29 cellular contexts compared by ENCODE assay signal in genomic region chr2:112332123-112332696, GRCh38.
"Had no signal": no experiment of that assay in that cellular context is flagged by ENCODE, and none has a peak within 500 bp of the region (broad histone marks: within the 10 kb centered on the region; RNA-seq: fewer than 3 reads in every experiment).

No MANE protein-coding gene starts in this region.

- H3K27me3 Mint-ChIP-seq: naive B cell; stimulated activated naive CD8-positive, alpha-beta T cell treated with anti-CD3 and anti-CD28 coated beads, Interleukin-15, Interleukin-2, amounts not matched to agents 100 ng/mL and 50 ng/mL, for 24 hours had no signal

- H3K4me1 Mint-ChIP-seq: mesothelial cell of epicardium; naive B cell; natural killer cell; nephron progenitor cell; neural progenitor cell; stimulated activated effector memory CD8-positive, alpha-beta T cell treated with anti-CD3 and anti-CD28 coated beads, Interleukin-12 subunit alpha, Interleukin-12 subunit beta, amount 100 ng/mL, for 72 hours had no signal

- H3K9me3 ChIP-seq: lower lobe of right lung, neutrophil, right atrium auricular region, spleen, suprapubic skin, thoracic aorta, tibial artery, upper lobe of right lung had no signal

- H3K9me3 Mint-ChIP-seq: natural killer cell; stimulated activated effector memory CD8-positive, alpha-beta T cell treated with anti-CD3 and anti-CD28 coated beads, Interleukin-12 subunit alpha, Interleukin-12 subunit beta, amount 100 ng/mL, for 72 hours; stimulated activated naive CD8-positive, alpha-beta T cell treated with anti-CD3 and anti-CD28 coated beads, Interleukin-15, Interleukin-2, amounts not matched to agents 100 ng/mL and 50 ng/mL, for 24 hours had no signal

- H3K4me2 ChIP-seq: hepatocyte, neural progenitor cell had no signal

- H3K27me3 ChIP-seq: heart right ventricle, hepatocyte, neural progenitor cell, neutrophil, right atrium auricular region, spleen, suprapubic skin, tibial artery, upper lobe of right lung had no signal

- H3K4me3 ChIP-seq: heart right ventricle, hepatocyte, lower lobe of right lung, neural progenitor cell, right atrium auricular region, skin epidermis, spleen, suprapubic skin, thoracic aorta, tibial artery, upper lobe of right lung had no signal

- H2AFZ ChIP-seq: hepatocyte, neural progenitor cell, parathyroid adenoma had no signal

- H3K9ac ChIP-seq: neural progenitor cell, parathyroid adenoma had no signal

- H3K4me3 Mint-ChIP-seq: mesothelial cell of epicardium; naive B cell; natural killer cell; nephron progenitor cell; neural progenitor cell; stimulated activated effector memory CD8-positive, alpha-beta T cell treated with anti-CD3 and anti-CD28 coated beads, Interleukin-12 subunit alpha, Interleukin-12 subunit beta, amount 100 ng/mL, for 72 hours; stimulated activated naive CD8-positive, alpha-beta T cell treated with anti-CD3 and anti-CD28 coated beads, Interleukin-15, Interleukin-2, amounts not matched to agents 100 ng/mL and 50 ng/mL, for 24 hours had no signal

- H3K27ac ChIP-seq: heart right ventricle, hepatocyte, lower lobe of right lung, neural progenitor cell, neutrophil, parathyroid adenoma, right atrium auricular region, skin epidermis, spleen, suprapubic skin, thoracic aorta, tibial artery, upper lobe of right lung had no signal

- ATAC-seq: heart right ventricle; left ventricle myocardium superior; lower lobe of right lung; natural killer cell; sciatic nerve; stimulated activated effector memory CD8-positive, alpha-beta T cell treated with anti-CD3 and anti-CD28 coated beads, Interleukin-12 subunit alpha, Interleukin-12 subunit beta, amount 100 ng/mL, for 72 hours; upper lobe of right lung had no signal

- H3K27ac Mint-ChIP-seq: mesothelial cell of epicardium; natural killer cell; nephron progenitor cell; neural progenitor cell; stimulated activated effector memory CD8-positive, alpha-beta T cell treated with anti-CD3 and anti-CD28 coated beads, Interleukin-12 subunit alpha, Interleukin-12 subunit beta, amount 100 ng/mL, for 72 hours; stimulated activated naive CD8-positive, alpha-beta T cell treated with anti-CD3 and anti-CD28 coated beads, Interleukin-15, Interleukin-2, amounts not matched to agents 100 ng/mL and 50 ng/mL, for 24 hours had no signal

- H3K79me2 ChIP-seq: hepatocyte, parathyroid adenoma had no signal

- H3K4me1 ChIP-seq: heart right ventricle, lower lobe of right lung, neural progenitor cell, parathyroid adenoma, right atrium auricular region, spleen, suprapubic skin, tibial artery, upper lobe of right lung had no signal

- FAIRE-seq: urothelium cell line had no signal

- H3K36me3 ChIP-seq: neural progenitor cell, thoracic aorta had no signal

- DNase-seq: heart right ventricle; islet precursor cell; left ventricle myocardium superior; lower lobe of right lung; mammary epithelial cell; mesendoderm; naive B cell; natural killer cell; nephron progenitor cell; occipital lobe; spleen; stimulated activated CD4-positive, alpha-beta T cell treated with anti-CD3 and anti-CD28 coated beads, Interleukin-4, amount 100 ng/mL, for 24 hours; stimulated activated naive CD4-positive, alpha-beta T cell; tibial artery; trophoblast cell; upper lobe of right lung had no signal

- H3K36me3 Mint-ChIP-seq: natural killer cell had no signal
